ENCODE assay signal across 10 cellular contexts in genomic region chr7:36312064-36312914, GRCh38.
DNase-seq lines count a peak whose midpoint lies in the region; TF ChIP-seq lines count a peak whose summit lies in the region.
"Had no signal": no experiment of that assay in that cellular context is flagged by ENCODE, and none has a peak within 500 bp of the region (broad histone marks: within the 10 kb centered on the region; RNA-seq: fewer than 3 reads in every experiment).

No MANE protein-coding gene starts in this region.

- 20 to 52% methylated on average over 1 to 15 of the region's 15 CpGs for WGBS in transverse colon (ENCODE audit: low coverage in 1 of 2), 2 donors

- intact Hi-C loops in transverse colon (cut with DNase I; ENCODE audit: low total_unique reads) = no loop called here

- no peaks in the 10 kb centered on the region for H3K9me3 ChIP-seq in transverse colon

- peak overlapping the region in 1 of 4 donors; percentile 23 for H3K27ac ChIP-seq in transverse colon

- no peaks in the 10 kb centered on the region for H3K36me3 ChIP-seq in transverse colon

- no peak for TF ChIP-seq EP300 in transverse colon (IDR thresholded peaks at IDR 0.05; ENCODE audit: low read depth)

- in situ Hi-C loops in transverse colon (cut with MboI; ENCODE audit: low pct_ligation_motif_present in 1 of 4, low pct_unique_long_range_greater_than_20kb in 1 of 4, low sequenced_read_pairs in 3 of 4) = loop anchor here in 3 of 4 donors (10.0 to 25.0 kb wide), 2 partner anchors 317 to 600 kb away; no protein-coding TSS in a partner anchor

- H3K4me3 ChIP-seq in epithelial cell of proximal tubule (ENCODE audit: low read depth, low read length) = no peak overlapping the region
- H3K4me3 ChIP-seq in transverse colon = peak overlapping the region in 1 of 4 donors; percentile 1

- peak; percentile 35 for DNase-seq in activated naive CD4-positive, alpha-beta T cell treated with Interleukin-2 at 50 U/mL for 16 hours
- DNase-seq in activated naive CD4-positive, alpha-beta T cell treated with anti-CD3 and anti-CD28 coated beads, Interleukin-2, amount 50 U/mL, for 16 hours = no peak
- peak; percentile 54 for DNase-seq in OCI-M1 (lab: John Stamatoyannopoulos, UW)
- no peak for DNase-seq in epithelial cell of proximal tubule (ENCODE audit: low read depth)
- DNase-seq in transverse colon = peak; percentile 72
- DNase-seq in NCI-H345 (lab: John Stamatoyannopoulos, UW) = no peak
- no peak for DNase-seq in A172 (ENCODE audit: low spot score)
- DNase-seq in NCI-H345 treated with DMSO at 0.1 percent for 48 hours (lab: John Stamatoyannopoulos, UW; ENCODE audit: unreplicated experiment) = no peak
- DNase-seq: C1 segment of cervical spinal cord, right cardiac atrium had no signal

- no peak for TF ChIP-seq POLR2A in transverse colon (IDR thresholded peaks at IDR 0.05)

- no peaks in the 10 kb centered on the region for H3K27me3 ChIP-seq in transverse colon

- peaks cover 0 to 8% (median 3%) of the 10 kb centered on the region in 4 donors for H3K4me1 ChIP-seq in transverse colon

- TF ChIP-seq CTCF in epithelial cell of proximal tubule (conservative IDR thresholded peaks at IDR 0.05; ENCODE audit: low read depth, low read length) (peak; percentile 30), transverse colon (IDR thresholded peaks at IDR 0.05) (peak; percentile 26 to 74 (median 58))

Comparison
In these comparisons a context has a peak if more than half of its experiments do, and no peak if none do; other contexts are left out.
1. DNase-seq: peak in activated naive CD4-positive, alpha-beta T cell treated with Interleukin-2 at 50 U/mL for 16 hours (single experiment), OCI-M1 (single experiment) and transverse colon (single experiment); none in activated naive CD4-positive, alpha-beta T cell treated with anti-CD3 and anti-CD28 coated beads, Interleukin-2, amount 50 U/mL, for 16 hours (single experiment), epithelial cell of proximal tubule (single experiment), NCI-H345 (single experiment), A172 (single experiment) and NCI-H345 treated with DMSO at 0.1 percent for 48 hours (single experiment).